ENCODE assay signal across 24 cellular contexts in the genomic region with DNA sequence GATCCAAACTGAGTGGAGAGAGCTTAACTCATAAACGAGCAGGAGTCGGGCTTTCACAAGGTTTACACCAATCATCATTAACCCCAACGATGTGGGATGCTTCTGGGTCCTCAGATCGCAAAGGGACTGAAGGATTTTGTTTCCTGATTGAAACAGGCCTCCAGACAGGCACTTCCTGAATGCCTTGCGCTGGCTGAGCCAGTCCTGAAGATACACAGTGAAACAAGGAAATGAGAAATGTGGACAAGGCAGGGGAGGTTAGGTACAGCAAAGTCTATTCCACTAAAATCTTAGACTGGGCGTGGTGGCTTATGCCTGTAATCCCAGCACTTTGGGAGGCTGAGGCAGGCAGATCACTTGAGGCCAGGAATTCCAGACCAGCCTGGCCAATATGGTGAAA. TPM values are rescaled to one million over a fixed set of nuclear protein-coding genes. Genes with fewer than 3 reads are reported as not detected.
DNase-seq lines count a peak whose midpoint lies in the region; ATAC-seq, FAIRE-seq and TF ChIP-seq lines count a peak whose summit lies in the region.
"Had no signal": no experiment of that assay in that cellular context is flagged by ENCODE, and none has a peak within 500 bp of the region (broad histone marks: within the 10 kb centered on the region; RNA-seq: fewer than 3 reads in every experiment).

No MANE protein-coding gene starts in this region.

- H3K4me1 Mint-ChIP-seq in HFFc6 (ENCODE audit: low read depth) = peaks cover 7% of the 10 kb centered on the region; the same call in 1 of the 2 replicates
- no peaks in the 10 kb centered on the region for H3K4me1 Mint-ChIP-seq in activated CD4-positive, alpha-beta memory T cell treated with anti-CD3 and anti-CD28 coated beads for 36 hours (ENCODE audit: low read depth)
- H3K4me1 Mint-ChIP-seq: B cell, CD14-positive monocyte had no signal

- H3K36me3 ChIP-seq in bronchial epithelial cell (ENCODE audit: control insufficient read depth, insufficient read depth, low read length) = peaks cover 12% of the 10 kb centered on the region
- H3K36me3 ChIP-seq in mucosa of descending colon (ENCODE audit: low read depth) = no peaks in the 10 kb centered on the region
- H3K36me3 ChIP-seq: MG63 had no signal

- POLR2A ChIA-PET in activated CD4-positive, alpha-beta memory T cell treated with anti-CD3 and anti-CD28 coated beads for 36 hours (lab: Charles Lee) = no interaction called here

- H3K36me3 Mint-ChIP-seq in HFFc6 (ENCODE audit: low read depth) = peaks cover 10% of the 10 kb centered on the region
- H3K36me3 Mint-ChIP-seq in activated CD4-positive, alpha-beta memory T cell treated with anti-CD3 and anti-CD28 coated beads for 36 hours = peaks cover 44% of the 10 kb centered on the region

- H3K27me3 Mint-ChIP-seq in HFFc6 (ENCODE audit: insufficient read depth) = no peaks in the 10 kb centered on the region; the same call in 1 of the 2 replicates
- H3K27me3 Mint-ChIP-seq in activated CD4-positive, alpha-beta memory T cell treated with anti-CD3 and anti-CD28 coated beads for 36 hours = no peaks in the 10 kb centered on the region
- H3K27me3 Mint-ChIP-seq: B cell had no signal

- no peaks in the 10 kb centered on the region for H3K27me3 ChIP-seq in bronchial epithelial cell (ENCODE audit: control insufficient read depth, insufficient read depth, low read length)
- H3K27me3 ChIP-seq: MG63 had no signal

- CTCF ChIA-PET in activated CD4-positive, alpha-beta memory T cell treated with anti-CD3 and anti-CD28 coated beads for 36 hours (lab: Charles Lee) = no interaction called here

- FAIRE-seq in bronchial epithelial cell (lab: Jason Lieb, UNC) = peak; percentile 43
- FAIRE-seq: A549, GM19239 had no signal

- intact Hi-C loops in mucosa of descending colon (cut with DNase I, micrococcal nuclease) = no loop called here
- intact Hi-C loops in activated CD4-positive, alpha-beta memory T cell treated with anti-CD3 and anti-CD28 coated beads for 36 hours (cut with micrococcal nuclease) = no loop called here

- H3K4me3 ChIP-seq in bronchial epithelial cell (ENCODE audit: low read depth, low read length) = no peak overlapping the region
- H3K4me3 ChIP-seq in fibroblast of pulmonary artery (replicated peaks; ENCODE audit: low read depth, low read length) = no peak overlapping the region
- no peak overlapping the region for H3K4me3 ChIP-seq in mucosa of descending colon
- H3K4me3 ChIP-seq: A549, MG63 had no signal

- no peak for TF ChIP-seq CTCF in HFFc6 (IDR thresholded peaks at IDR 0.05)
- no peak for TF ChIP-seq CTCF in bronchial epithelial cell (IDR thresholded peaks at IDR 0.05; ENCODE audit: insufficient read depth, low read length, severe bottlenecking)
- TF ChIP-seq CTCF in fibroblast of pulmonary artery (IDR thresholded peaks at IDR 0.05; ENCODE audit: low read length, missing control alignments) = no peak
- TF ChIP-seq CTCF in mucosa of descending colon (IDR thresholded peaks at IDR 0.05) = no peak

- DNase-seq in HFFc6 (no peak), bronchial epithelial cell (ENCODE audit: low read depth) (no peak), fibroblast of pulmonary artery (ENCODE audit: low read depth) (peak; percentile 8), mucosa of descending colon (no peak), mucosa of gallbladder (ENCODE audit: low spot score) (no peak)
- no peak for DNase-seq in activated CD4-positive, alpha-beta memory T cell treated with anti-CD3 and anti-CD28 coated beads for 36 hours
- no peak for DNase-seq in stimulated activated CD4-positive, alpha-beta T cell treated with anti-CD3 and anti-CD28 coated beads, Interleukin-15, amount 100 ng/mL, for 24 hours
- DNase-seq: EL, GF-D8, Kasumi-1, MG63, NCI-H1048, NCI-H1417 treated with DMSO at 0.1 percent for 48 hours, NCI-H187 treated with DMSO at 0.1 percent for 48 hours, NCI-H2107, NCI-H446 treated with DMSO at 0.1 percent for 48 hours, NCI-H526 treated with DMSO at 0.1 percent for 48 hours, OCI-M1 had no signal

- no peaks in the 10 kb centered on the region for H3K9me3 ChIP-seq in mucosa of descending colon
- H3K9me3 ChIP-seq: A549, MG63 had no signal

- 0 out of 2 replicates have a peak overlapping the region, but pooled peaks have one; percentile 38 for H3K27ac Mint-ChIP-seq in HFFc6
- no peak overlapping the region for H3K27ac Mint-ChIP-seq in activated CD4-positive, alpha-beta memory T cell treated with anti-CD3 and anti-CD28 coated beads for 36 hours
- H3K27ac Mint-ChIP-seq: B cell had no signal

- ATAC-seq in mucosa of descending colon = peak; percentile 52
- no peak for ATAC-seq in GM21825 (IDR thresholded peaks at IDR 0.05; ENCODE audit: unreplicated experiment)
- ATAC-seq: Right ventricle myocardium inferior had no signal

- no peaks in the 10 kb centered on the region for H3K4me1 ChIP-seq in mucosa of descending colon (ENCODE audit: low read depth)
- H3K4me1 ChIP-seq: A549 had no signal

- no peak overlapping the region for H3K4me3 Mint-ChIP-seq in HFFc6
- no peak overlapping the region for H3K4me3 Mint-ChIP-seq in activated CD4-positive, alpha-beta memory T cell treated with anti-CD3 and anti-CD28 coated beads for 36 hours
- H3K4me3 Mint-ChIP-seq: B cell, CD14-positive monocyte had no signal

- H3K9me3 Mint-ChIP-seq in HFFc6 = no peaks in the 10 kb centered on the region
- H3K9me3 Mint-ChIP-seq in activated CD4-positive, alpha-beta memory T cell treated with anti-CD3 and anti-CD28 coated beads for 36 hours = no peaks in the 10 kb centered on the region
- H3K9me3 Mint-ChIP-seq: CD14-positive monocyte had no signal

RNA-seq across cellular contexts. Expression of gene RBM19, which starts 30.7 kb away (rescaled TPM):
- total RNA-seq in HFFc6 (2021; fragmentation: NEBNext Ultra II Directional; extraction: Animal tissue kit (Norgen Biotek cat#: 25700)) = 10 to 100 TPM; 27.8 to 34.8 (median 29.8) TPM
- total RNA-seq in bronchial epithelial cell = 14.0 and 19.0 TPM in 2 replicates
- total RNA-seq in mucosa of descending colon = 10 to 100 TPM; 22.5 to 38.4 (median 32.9) TPM
- total RNA-seq in mucosa of gallbladder = 30.6 TPM
- total RNA-seq in activated CD4-positive, alpha-beta memory T cell treated with anti-CD3 and anti-CD28 coated beads for 36 hours = 10 to 100 TPM; 69.6 to 74.1 TPM
